ENCODE assay signal across 21 cellular contexts in genomic region chr1:150928286-150928685, GRCh38. TPM values are rescaled to one million over a fixed set of nuclear protein-coding genes. Genes with fewer than 3 reads are reported as not detected.
DNase-seq lines count a peak whose midpoint lies in the region; ATAC-seq, FAIRE-seq and TF ChIP-seq lines count a peak whose summit lies in the region.
"Had no signal": no experiment of that assay in that cellular context is flagged by ENCODE, and none has a peak within 500 bp of the region (broad histone marks: within the 10 kb centered on the region; RNA-seq: fewer than 3 reads in every experiment).

No MANE protein-coding gene starts in this region.

- H3K79me2 ChIP-seq in astrocyte (ENCODE audit: insufficient read depth, low read length), result peaks cover 15% of the 10 kb centered on the region

- H3K36me3 ChIP-seq in astrocyte (ENCODE audit: insufficient read depth, low read length), result peaks cover 28% of the 10 kb centered on the region

- no peak overlapping the region for H3K4me2 ChIP-seq in astrocyte (ENCODE audit: low read length)

- peak overlapping the region; percentile 47 for H3K27ac Mint-ChIP-seq in activated CD4-positive, alpha-beta T cell treated with anti-CD3 and anti-CD28 coated beads, Interleukin-2, amount 10 ng/mL, durations not matched to agents 24 days and 14 days
- H3K27ac Mint-ChIP-seq in astrocyte (ENCODE audit: unreplicated experiment) (no peak overlapping the region), neural crest cell (ENCODE audit: unreplicated experiment) (no peak overlapping the region)

- no peaks in the 10 kb centered on the region for H3K27me3 Mint-ChIP-seq in activated CD4-positive, alpha-beta T cell treated with anti-CD3 and anti-CD28 coated beads, Interleukin-2, amount 10 ng/mL, durations not matched to agents 24 days and 14 days
- H3K27me3 Mint-ChIP-seq in astrocyte (ENCODE audit: low read depth, unreplicated experiment), result no peaks in the 10 kb centered on the region
- H3K27me3 Mint-ChIP-seq in neural crest cell (ENCODE audit: low read depth), result no peaks in the 10 kb centered on the region
- H3K27me3 Mint-ChIP-seq: naive B cell had no signal

- no peak overlapping the region for H3K9ac ChIP-seq in astrocyte (ENCODE audit: low read length)

- no peaks in the 10 kb centered on the region for H3K9me3 ChIP-seq in astrocyte (ENCODE audit: insufficient read depth, low read depth, low read length)
- H3K9me3 ChIP-seq: testis had no signal

- H3K27ac ChIP-seq in astrocyte (ENCODE audit: low read depth, low read length), result no peak overlapping the region
- H3K27ac ChIP-seq: ascending aorta, testis had no signal

- H3K9me3 Mint-ChIP-seq in activated CD4-positive, alpha-beta T cell treated with anti-CD3 and anti-CD28 coated beads, Interleukin-2, amount 10 ng/mL, durations not matched to agents 24 days and 14 days, result peaks cover 7% of the 10 kb centered on the region
- H3K9me3 Mint-ChIP-seq in astrocyte (ENCODE audit: unreplicated experiment) (peaks cover 2% of the 10 kb centered on the region), neural crest cell (peaks cover 3% of the 10 kb centered on the region)

- no peak for DNase-seq in activated CD4-positive, alpha-beta T cell treated with anti-CD3 and anti-CD28 coated beads, Interleukin-2, amount 10 ng/mL, durations not matched to agents 24 days and 14 days
- no peak for DNase-seq in activated CD4-positive, alpha-beta T cell treated with anti-CD3 and anti-CD28 coated beads for 48 hours
- DNase-seq in MV-4-11 (lab: John Stamatoyannopoulos, UW) (peak; percentile 51), astrocyte (ENCODE audit: low read depth) (no peak), neural crest cell (ENCODE audit: low read depth, low spot score) (no peak), NAMALWA (ENCODE audit: low spot score) (no peak), GM10266 (ENCODE audit: extremely low spot score) (no peak)
- DNase-seq: activated CD4-positive, CD25-positive, alpha-beta regulatory T cell; activated T-cell treated with anti-CD3 and anti-CD28 coated beads for 4 hours; naive B cell; NCI-H1930; NCI-H524 treated with DMSO at 0.1 percent for 48 hours; testis had no signal

- peak overlapping the region; percentile 58 for H3K4me3 Mint-ChIP-seq in activated CD4-positive, alpha-beta T cell treated with anti-CD3 and anti-CD28 coated beads, Interleukin-2, amount 10 ng/mL, durations not matched to agents 24 days and 14 days
- H3K4me3 Mint-ChIP-seq in astrocyte (ENCODE audit: unreplicated experiment) (peak overlapping the region; percentile 4), neural crest cell (peak overlapping the region; percentile 76)

- no peak for ATAC-seq in HG03045 (IDR thresholded peaks at IDR 0.05; ENCODE audit: unreplicated experiment)

- H3K27me3 ChIP-seq in astrocyte (ENCODE audit: insufficient read depth, low read length), result no peaks in the 10 kb centered on the region
- H3K27me3 ChIP-seq: ascending aorta, testis had no signal

- intact Hi-C loops in activated CD4-positive, alpha-beta T cell treated with anti-CD3 and anti-CD28 coated beads, Interleukin-2, amount 10 ng/mL, durations not matched to agents 24 days and 14 days (cut with micrococcal nuclease), result no loop called here

- FAIRE-seq in astrocyte (lab: Jason Lieb, UNC), result no peak
- FAIRE-seq: A204.1, GM18507, GM19239 had no signal

- no peak overlapping the region for H3K4me3 ChIP-seq in astrocyte (ENCODE audit: insufficient read depth, low read depth, low read length)
- H3K4me3 ChIP-seq: ascending aorta, testis had no signal

- H3K4me1 ChIP-seq in astrocyte (ENCODE audit: insufficient read depth, low read length), result no peaks in the 10 kb centered on the region

- H4K20me1 ChIP-seq in astrocyte (ENCODE audit: insufficient read depth, low read length), result no peaks in the 10 kb centered on the region

- H2AFZ ChIP-seq in astrocyte (ENCODE audit: low read depth, low read length), result no peak overlapping the region

- peaks cover 18% of the 10 kb centered on the region for H3K4me1 Mint-ChIP-seq in activated CD4-positive, alpha-beta T cell treated with anti-CD3 and anti-CD28 coated beads, Interleukin-2, amount 10 ng/mL, durations not matched to agents 24 days and 14 days
- H3K4me1 Mint-ChIP-seq in astrocyte (ENCODE audit: low read depth, unreplicated experiment), result no peaks in the 10 kb centered on the region
- peaks cover 25% of the 10 kb centered on the region for H3K4me1 Mint-ChIP-seq in neural crest cell

- TF ChIP-seq CTCF in astrocyte (IDR thresholded peaks at IDR 0.05; ENCODE audit: insufficient read depth, low read depth, low read length) (no peak), neural crest cell (conservative IDR thresholded peaks at IDR 0.05) (no peak), GM10266 (IDR thresholded peaks at IDR 0.05; ENCODE audit: control insufficient read depth, insufficient read depth, low read depth, missing control alignments) (no peak)

- H3K36me3 Mint-ChIP-seq in activated CD4-positive, alpha-beta T cell treated with anti-CD3 and anti-CD28 coated beads, Interleukin-2, amount 10 ng/mL, durations not matched to agents 24 days and 14 days (ENCODE audit: low read depth), result peaks cover 57% of the 10 kb centered on the region
- peaks cover 26% of the 10 kb centered on the region for H3K36me3 Mint-ChIP-seq in astrocyte (ENCODE audit: low read depth, unreplicated experiment)
- H3K36me3 Mint-ChIP-seq in neural crest cell (ENCODE audit: low read depth), result peaks cover 42% of the 10 kb centered on the region

RNA-seq across cellular contexts. Expression of gene SETDB1, which starts 2.1 kb away (rescaled TPM):
- total RNA-seq in activated CD4-positive, alpha-beta T cell treated with anti-CD3 and anti-CD28 coated beads, Interleukin-2, amount 10 ng/mL, durations not matched to agents 24 days and 14 days, result 56.2 and 62.3 TPM in 2 replicates
- total RNA-seq in astrocyte (28.4 and 30.0 TPM in 2 replicates), neural crest cell (77.9 and 81.6 TPM in 2 replicates)

RNA-seq across cellular contexts. Expression of gene CTXND2, which starts 41.4 kb away (rescaled TPM):
- not detected in 2 replicates for total RNA-seq in activated CD4-positive, alpha-beta T cell treated with anti-CD3 and anti-CD28 coated beads, Interleukin-2, amount 10 ng/mL, durations not matched to agents 24 days and 14 days
- total RNA-seq in astrocyte (not detected in 2 replicates), neural crest cell (not detected in 2 replicates)
- total RNA-seq: ascending aorta, dermis microvascular lymphatic vessel endothelial cell, fibroblast of lung, liver had no signal

RNA-seq across cellular contexts. Expression of gene CERS2, which starts 46.3 kb away (rescaled TPM):
- total RNA-seq in activated CD4-positive, alpha-beta T cell treated with anti-CD3 and anti-CD28 coated beads, Interleukin-2, amount 10 ng/mL, durations not matched to agents 24 days and 14 days, result 195 TPM in 2 replicates
- total RNA-seq in astrocyte (177 and 189 TPM in 2 replicates), neural crest cell (149 and 156 TPM in 2 replicates)

RNA-seq across cellular contexts. Expression of gene ARNT, which starts 51.9 kb away (rescaled TPM):
- total RNA-seq in activated CD4-positive, alpha-beta T cell treated with anti-CD3 and anti-CD28 coated beads, Interleukin-2, amount 10 ng/mL, durations not matched to agents 24 days and 14 days, result 30.3 and 33.6 TPM in 2 replicates
- total RNA-seq in astrocyte (24.1 and 25.8 TPM in 2 replicates), neural crest cell (28.2 and 29.0 TPM in 2 replicates)

RNA-seq across cellular contexts. Expression of gene ANXA9, which starts 53.8 kb away (rescaled TPM):
- total RNA-seq in activated CD4-positive, alpha-beta T cell treated with anti-CD3 and anti-CD28 coated beads, Interleukin-2, amount 10 ng/mL, durations not matched to agents 24 days and 14 days, result 0.12 TPM in 1 of 2 replicates, not detected in the other
- total RNA-seq in astrocyte (not detected in 2 replicates), neural crest cell (not detected in 2 replicates)
- total RNA-seq: ascending aorta, dermis microvascular lymphatic vessel endothelial cell had no signal

Comparison
In these comparisons a context has a peak if more than half of its experiments do, and no peak if none do; other contexts are left out.
1. H3K4me3 Mint-ChIP-seq: peak in every context shown above with its lines; median percentile 76 in neural crest cell; 58 in activated CD4-positive, alpha-beta T cell treated with anti-CD3 and anti-CD28 coated beads, Interleukin-2, amount 10 ng/mL, durations not matched to agents 24 days and 14 days; 4 in astrocyte.